8 cellular contexts compared by ENCODE assay signal in the genomic region with DNA sequence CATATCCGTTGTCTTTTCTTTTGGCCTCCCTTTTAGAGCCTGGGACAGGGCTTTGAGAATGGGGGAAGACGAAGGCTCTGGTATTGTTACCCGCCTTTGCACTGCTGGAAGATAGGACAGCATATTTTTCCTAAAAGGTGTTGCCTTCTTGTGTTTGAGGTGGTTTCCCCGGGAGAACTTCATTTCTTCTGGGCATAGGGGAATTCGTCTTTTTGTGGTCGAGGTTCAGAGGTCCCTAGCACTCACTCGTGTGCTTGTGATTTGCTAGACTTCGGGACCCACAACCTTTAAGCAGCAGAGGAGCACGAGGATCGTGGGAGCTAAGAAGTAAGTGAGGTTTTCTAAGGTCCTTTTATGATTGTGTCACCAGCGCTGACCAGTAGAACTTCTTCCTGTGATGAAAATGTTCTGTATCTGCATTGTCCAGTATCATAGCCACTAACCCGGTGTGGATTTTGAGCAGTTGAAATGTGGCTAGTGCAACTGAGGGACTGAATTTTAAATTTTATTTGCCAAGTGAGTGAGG. TPM values are rescaled to one million over a fixed set of nuclear protein-coding genes. Genes with fewer than 3 reads are reported as not detected.
DNase-seq lines count a peak whose midpoint lies in the region; ATAC-seq and TF ChIP-seq lines count a peak whose summit lies in the region.

No MANE protein-coding gene starts in this region.

- H3K4me3 Mint-ChIP-seq in T-cell: peak overlapping the region; percentile 89 to 94 (median 91)
- H3K4me3 Mint-ChIP-seq in progenitor cell of endocrine pancreas (ENCODE audit: low read depth): peak overlapping the region; percentile 89

- CTCF ChIA-PET in T-cell (lab: Charles Lee): no interaction called here

- peaks cover 22% of the 10 kb centered on the region for H3K36me3 Mint-ChIP-seq in T-cell
- H3K36me3 Mint-ChIP-seq in progenitor cell of endocrine pancreas (ENCODE audit: insufficient read depth): peaks cover 12% of the 10 kb centered on the region

- ATAC-seq in T-cell (replicated peaks in 1 of 4) (peak; percentile 7 to 30 (median 28)), HG03571 (IDR thresholded peaks at IDR 0.05; ENCODE audit: unreplicated experiment) (no peak)

- H3K9me3 Mint-ChIP-seq in T-cell (peaks cover 3 to 18% (median 3%) of the 10 kb centered on the region in 3 donors), progenitor cell of endocrine pancreas (ENCODE audit: low read depth) (peaks cover 31% of the 10 kb centered on the region)

- H3K27ac Mint-ChIP-seq in T-cell (peak overlapping the region; percentile 89 to 92), progenitor cell of endocrine pancreas (peak overlapping the region; percentile 95)

- H3K4me3 ChIP-seq in fibroblast of mammary gland (ENCODE audit: control insufficient read depth, low read depth, low read length): peak overlapping the region; percentile 93

- POLR2A ChIA-PET in T-cell (lab: Charles Lee): interaction anchor here in 1 of 2 donors (0.6 kb wide), 1 partner anchor 187 kb away, joined by 11 read pairs; no protein-coding TSS in a partner anchor

- H3K4me1 Mint-ChIP-seq in T-cell (peaks cover 53 to 57% (median 57%) of the 10 kb centered on the region in 3 donors), progenitor cell of endocrine pancreas (ENCODE audit: low read depth) (peaks cover 18% of the 10 kb centered on the region)

- TF ChIP-seq CTCF in fibroblast of mammary gland (conservative IDR thresholded peaks at IDR 0.05; ENCODE audit: control insufficient read depth, insufficient read depth, low read depth, low read length) (no peak), progenitor cell of endocrine pancreas (IDR thresholded peaks at IDR 0.05; ENCODE audit: unreplicated experiment) (no peak), GM10266 (IDR thresholded peaks at IDR 0.05; ENCODE audit: control insufficient read depth, insufficient read depth, low read depth, missing control alignments) (no peak)

- DNase-seq in activated CD8-positive, alpha-beta memory T cell treated with anti-CD3 and anti-CD28 coated beads for 24 hours: peak; percentile 59
- no peak for DNase-seq in activated CD8-positive, alpha-beta memory T cell treated with anti-CD3 and anti-CD28 coated beads, Interleukin-2, amount 50 U/mL, for 48 hours
- DNase-seq in T-cell: no peak
- peak; percentile 31 for DNase-seq in fibroblast of mammary gland (ENCODE audit: low read depth)
- no peak for DNase-seq in progenitor cell of endocrine pancreas (ENCODE audit: low spot score, unreplicated experiment)
- DNase-seq in GM10266 (ENCODE audit: extremely low spot score): no peak
- no peak for DNase-seq in central memory CD4-positive, alpha-beta T cell

- H3K27me3 Mint-ChIP-seq in T-cell (no peaks in the 10 kb centered on the region), progenitor cell of endocrine pancreas (peaks cover 13% of the 10 kb centered on the region)

RNA-seq across cellular contexts. Expression of gene ZNF512, which starts 0.6 kb away (rescaled TPM):
- total RNA-seq in T-cell: 10 to 100 TPM; 38.9 to 52.1 (median 49.7) TPM
- total RNA-seq in progenitor cell of endocrine pancreas: 59.1 and 60.9 TPM in 2 replicates

RNA-seq across cellular contexts. Expression of gene CCDC121, which starts 45.4 kb away (rescaled TPM):
- total RNA-seq in T-cell (1 to 10 TPM in 3 of 5 donors, under 1 TPM in 2; 0.49 to 1.4 (median 1.2) TPM), progenitor cell of endocrine pancreas (5.6 and 5.7 TPM in 2 replicates)

RNA-seq across cellular contexts. Expression of gene GPN1, which starts 45.4 kb away (rescaled TPM):
- total RNA-seq in T-cell (10 to 100 TPM; 27.0 to 32.1 (median 28.9) TPM), progenitor cell of endocrine pancreas (37.3 and 40.2 TPM in 2 replicates)

Comparison
In these comparisons a context has a peak if more than half of its experiments do, and no peak if none do; other contexts are left out.
1. DNase-seq: peak in activated CD8-positive, alpha-beta memory T cell treated with anti-CD3 and anti-CD28 coated beads for 24 hours (single experiment) and fibroblast of mammary gland (single experiment); none in activated CD8-positive, alpha-beta memory T cell treated with anti-CD3 and anti-CD28 coated beads, Interleukin-2, amount 50 U/mL, for 48 hours (single experiment), T-cell (0 of 34), progenitor cell of endocrine pancreas (single experiment), GM10266 (single experiment) and central memory CD4-positive, alpha-beta T cell (single experiment).